ENCODE assay signal across 1 cellular context in genomic region chr17:19020016-19020415, GRCh38.
TF ChIP-seq lines count a peak whose summit lies in the region.

No MANE protein-coding gene starts in this region.

TF ChIP-seq in H1, 55 proteins besides CTCF, POLR2A, EP300 and RAD21:
- TF ChIP-seq SIN3A (conservative IDR thresholded peaks at IDR 0.05 in 1 of 2, IDR thresholded peaks at IDR 0.05 in 1 of 2; ENCODE audit: low read depth in 1 of 2, low read length in 2 of 2), result no peak
- TF ChIP-seq CTBP2 (IDR thresholded peaks at IDR 0.05; ENCODE audit: borderline replicate concordance, insufficient read depth, insufficient read length, low read length), result no peak
- no peak for TF ChIP-seq KDM4A (IDR thresholded peaks at IDR 0.05; ENCODE audit: low read depth, low read length, severe bottlenecking)
- no peak for TF ChIP-seq SIX5 (IDR thresholded peaks at IDR 0.05; ENCODE audit: low read depth, low read length)
- no peak for TF ChIP-seq CEBPB (IDR thresholded peaks at IDR 0.05; ENCODE audit: low read depth, low read length)
- TF ChIP-seq TAF1 (IDR thresholded peaks at IDR 0.05; ENCODE audit: low read depth, low read length), result no peak
- no peak for TF ChIP-seq MAFK (IDR thresholded peaks at IDR 0.05; ENCODE audit: low read depth, low read length)
- TF ChIP-seq POU5F1 (IDR thresholded peaks at IDR 0.05; ENCODE audit: low read depth, low read length), result no peak
- TF ChIP-seq CREB1 (IDR thresholded peaks at IDR 0.05), result no peak
- TF ChIP-seq CHD1 (IDR thresholded peaks at IDR 0.05; ENCODE audit: low read depth, low read length), result no peak
- TF ChIP-seq SIRT6 (IDR thresholded peaks at IDR 0.05; ENCODE audit: low read length), result no peak
- TF ChIP-seq BRCA1 (IDR thresholded peaks at IDR 0.05; ENCODE audit: low read depth, low read length), result no peak
- TF ChIP-seq EGR1 (IDR thresholded peaks at IDR 0.05; ENCODE audit: borderline replicate concordance, low read depth, low read length), result no peak
- no peak for TF ChIP-seq CHD7 (IDR thresholded peaks at IDR 0.05; ENCODE audit: insufficient replicate concordance, low read length)
- TF ChIP-seq E2F6 (IDR thresholded peaks at IDR 0.05), result no peak
- no peak for TF ChIP-seq RBBP5 (IDR thresholded peaks at IDR 0.05; ENCODE audit: borderline replicate concordance, low read depth, low read length)
- no peak for TF ChIP-seq SAP30 (IDR thresholded peaks at IDR 0.05; ENCODE audit: insufficient read depth, insufficient replicate concordance, low read length)
